ENCODE assay signal across 8 cellular contexts in genomic region chr12:56332512-56333196, GRCh38. TPM values are rescaled to one million over a fixed set of nuclear protein-coding genes. Genes with fewer than 3 reads are reported as not detected.
DNase-seq lines count a peak whose midpoint lies in the region; ATAC-seq and TF ChIP-seq lines count a peak whose summit lies in the region.

No MANE protein-coding gene starts in this region.

- H4K20me1 ChIP-seq in BLaER1 treated with 17β-estradiol and CSF1 and Interleukin-3, amounts not matched to agents 10 nM and 100 nM, result no peaks in the 10 kb centered on the region
- H4K20me1 ChIP-seq in MM.1S (ENCODE audit: insufficient read depth, low read length), result no peaks in the 10 kb centered on the region

- peak overlapping the region; percentile 82 to 96 (median 91) for H3K4me2 ChIP-seq in BLaER1 treated with 17β-estradiol and CSF1 and Interleukin-3, amounts not matched to agents 10 nM and 100 nM
- peak overlapping the region; percentile 98 for H3K4me2 ChIP-seq in MM.1S (ENCODE audit: low read depth, low read length)

- peaks cover 2 to 13% (median 8%) of the 10 kb centered on the region in 11 experiments; a peak in 15 of 22 replicates for H3K36me3 ChIP-seq in BLaER1 treated with 17β-estradiol and CSF1 and Interleukin-3, amounts not matched to agents 10 nM and 100 nM
- H3K36me3 ChIP-seq in MM.1S (replicated peaks; ENCODE audit: insufficient read depth, low read length), result no peaks in the 10 kb centered on the region
- no peaks in the 10 kb centered on the region for H3K36me3 ChIP-seq in ectodermal cell (ENCODE audit: control insufficient read depth, insufficient read depth, low read length)
- peaks cover 5% of the 10 kb centered on the region for H3K36me3 ChIP-seq in neuron (ENCODE audit: insufficient read depth, low read length)

- 94 to 96% methylated on average over 11 of the region's 11 CpGs for WGBS in ectodermal cell, 2 experiments

- H2AFZ ChIP-seq in MM.1S (ENCODE audit: low read length) (peak overlapping the region; percentile 92), neuron (ENCODE audit: low read depth, low read length) (no peak overlapping the region)

- H3K9me3 ChIP-seq in BLaER1 treated with 17β-estradiol and CSF1 and Interleukin-3, amounts not matched to agents 10 nM and 100 nM (replicated peaks in 1 of 11), result no peaks in the 10 kb centered on the region
- H3K9me3 ChIP-seq in MM.1S (replicated peaks; ENCODE audit: insufficient read depth, low read length), result no peaks in the 10 kb centered on the region
- no peaks in the 10 kb centered on the region for H3K9me3 ChIP-seq in ectodermal cell (ENCODE audit: control insufficient read depth, low read length)
- no peaks in the 10 kb centered on the region for H3K9me3 ChIP-seq in neuron (ENCODE audit: low read length)

- H3K79me2 ChIP-seq in MM.1S (ENCODE audit: low read length), result peaks cover 15% of the 10 kb centered on the region

- H3K9ac ChIP-seq in BLaER1 treated with 17β-estradiol and CSF1 and Interleukin-3, amounts not matched to agents 10 nM and 100 nM, result peak overlapping the region; percentile 80 to 91 (median 84); a peak in 21 of 22 replicates
- peak overlapping the region; percentile 95 for H3K9ac ChIP-seq in MM.1S (ENCODE audit: low read length)

- ATAC-seq in HG03095 (IDR thresholded peaks at IDR 0.05; ENCODE audit: unreplicated experiment) (no peak), HG03196 (IDR thresholded peaks at IDR 0.05; ENCODE audit: unreplicated experiment) (no peak), GM18505 (IDR thresholded peaks at IDR 0.05; ENCODE audit: unreplicated experiment) (no peak)

- no peak for TF ChIP-seq CTCF in MM.1S (IDR thresholded peaks at IDR 0.05; ENCODE audit: low read length)

- H3F3A ChIP-seq in MM.1S (ENCODE audit: insufficient read depth, low read length), result peaks cover 11% of the 10 kb centered on the region

- H3K27ac ChIP-seq in BLaER1 treated with 17β-estradiol and CSF1 and Interleukin-3, amounts not matched to agents 10 nM and 100 nM, result peak overlapping the region; percentile 79 to 96 (median 90)
- peak overlapping the region; percentile 90; the same call in 1 of the 2 replicates for H3K27ac ChIP-seq in MM.1S (ENCODE audit: low read length)
- H3K27ac ChIP-seq in ectodermal cell (ENCODE audit: insufficient read depth, low read depth, low read length, poor library complexity, severe bottlenecking), result no peak overlapping the region

- TF ChIP-seq POLR2A in GM18505 (IDR thresholded peaks at IDR 0.05; ENCODE audit: borderline replicate concordance, extremely low read depth, insufficient read depth, insufficient read length), result no peak

- H3K4me3 ChIP-seq in BLaER1 treated with 17β-estradiol and CSF1 and Interleukin-3, amounts not matched to agents 10 nM and 100 nM, result peak overlapping the region; percentile 61 to 79 (median 67)
- H3K4me3 ChIP-seq in MM.1S (ENCODE audit: low read length) (peak overlapping the region; percentile 89), ectodermal cell (ENCODE audit: insufficient read depth, low read depth, low read length) (peak overlapping the region; percentile 41), neuron (ENCODE audit: low read length) (peak overlapping the region; percentile 59)

- H3K27me3 ChIP-seq in BLaER1 treated with 17β-estradiol and CSF1 and Interleukin-3, amounts not matched to agents 10 nM and 100 nM, result no peaks in the 10 kb centered on the region
- no peaks in the 10 kb centered on the region for H3K27me3 ChIP-seq in MM.1S (replicated peaks; ENCODE audit: insufficient read depth, low read length)
- no peaks in the 10 kb centered on the region for H3K27me3 ChIP-seq in ectodermal cell (ENCODE audit: control insufficient read depth, insufficient read depth, low read length, poor library complexity, severe bottlenecking)
- no peaks in the 10 kb centered on the region for H3K27me3 ChIP-seq in neuron (ENCODE audit: insufficient read depth, low read length)

- DNase-seq in MM.1S (no peak), NCI-H2171 treated with DMSO at 0.1 percent for 48 hours (lab: John Stamatoyannopoulos, UW) (no peak)

- peaks cover 22 to 49% (median 38%) of the 10 kb centered on the region in 10 experiments for H3K4me1 ChIP-seq in BLaER1 treated with 17β-estradiol and CSF1 and Interleukin-3, amounts not matched to agents 10 nM and 100 nM
- peaks cover 22% of the 10 kb centered on the region for H3K4me1 ChIP-seq in MM.1S (ENCODE audit: low read length)
- H3K4me1 ChIP-seq in ectodermal cell (ENCODE audit: control insufficient read depth, insufficient read depth, low read length), result peaks cover 8% of the 10 kb centered on the region
- peaks cover 12% of the 10 kb centered on the region for H3K4me1 ChIP-seq in neuron (ENCODE audit: insufficient read depth, low read length)

- no peaks in the 10 kb centered on the region for H3K9me2 ChIP-seq in MM.1S (replicated peaks; ENCODE audit: insufficient read depth, low read length)

RNA-seq across cellular contexts. Expression of gene PAN2, which starts 1.1 kb away (rescaled TPM):
- polyA plus RNA-seq in ectodermal cell (2013, experiment 1 of 4), result 72.3 TPM
- 72.0 TPM for polyA plus RNA-seq in ectodermal cell (2013, experiment 2 of 4)
- polyA plus RNA-seq in ectodermal cell (2013, experiment 3 of 4), result 53.4 TPM
- 70.1 TPM for polyA plus RNA-seq in ectodermal cell (2013, experiment 4 of 4)

RNA-seq across cellular contexts. Expression of gene IL23A, which starts 6.0 kb away (rescaled TPM):
- polyA plus RNA-seq in ectodermal cell (2013, experiment 1 of 4), result 0.69 TPM
- 0.66 TPM for polyA plus RNA-seq in ectodermal cell (2013, experiment 2 of 4)
- 0.27 TPM for polyA plus RNA-seq in ectodermal cell (2013, experiment 3 of 4)
- 0.61 TPM for polyA plus RNA-seq in ectodermal cell (2013, experiment 4 of 4)

RNA-seq across cellular contexts. Expression of gene CNPY2, which starts 16.9 kb away (rescaled TPM):
- polyA plus RNA-seq in ectodermal cell (2013, experiment 1 of 4), result 163 TPM
- polyA plus RNA-seq in ectodermal cell (2013, experiment 2 of 4), result 174 TPM
- polyA plus RNA-seq in ectodermal cell (2013, experiment 3 of 4), result 144 TPM
- polyA plus RNA-seq in ectodermal cell (2013, experiment 4 of 4), result 150 TPM

RNA-seq across cellular contexts. Expression of gene STAT2, which starts 27.3 kb away (rescaled TPM):
- polyA plus RNA-seq in ectodermal cell (2013, experiment 1 of 4), result 77.9 TPM
- polyA plus RNA-seq in ectodermal cell (2013, experiment 2 of 4), result 90.8 TPM
- 60.5 TPM for polyA plus RNA-seq in ectodermal cell (2013, experiment 3 of 4)
- polyA plus RNA-seq in ectodermal cell (2013, experiment 4 of 4), result 69.2 TPM

RNA-seq across cellular contexts. Expression of gene APOF, which starts 30.0 kb away (rescaled TPM):
- polyA plus RNA-seq in ectodermal cell (2013, experiment 1 of 4), result not detected
- polyA plus RNA-seq in ectodermal cell (2013, experiment 2 of 4), result not detected
- polyA plus RNA-seq in ectodermal cell (2013, experiment 3 of 4), result not detected
- not detected for polyA plus RNA-seq in ectodermal cell (2013, experiment 4 of 4)
